Comparison of ENCODE assay signal across 15 cellular contexts in the genomic region with DNA sequence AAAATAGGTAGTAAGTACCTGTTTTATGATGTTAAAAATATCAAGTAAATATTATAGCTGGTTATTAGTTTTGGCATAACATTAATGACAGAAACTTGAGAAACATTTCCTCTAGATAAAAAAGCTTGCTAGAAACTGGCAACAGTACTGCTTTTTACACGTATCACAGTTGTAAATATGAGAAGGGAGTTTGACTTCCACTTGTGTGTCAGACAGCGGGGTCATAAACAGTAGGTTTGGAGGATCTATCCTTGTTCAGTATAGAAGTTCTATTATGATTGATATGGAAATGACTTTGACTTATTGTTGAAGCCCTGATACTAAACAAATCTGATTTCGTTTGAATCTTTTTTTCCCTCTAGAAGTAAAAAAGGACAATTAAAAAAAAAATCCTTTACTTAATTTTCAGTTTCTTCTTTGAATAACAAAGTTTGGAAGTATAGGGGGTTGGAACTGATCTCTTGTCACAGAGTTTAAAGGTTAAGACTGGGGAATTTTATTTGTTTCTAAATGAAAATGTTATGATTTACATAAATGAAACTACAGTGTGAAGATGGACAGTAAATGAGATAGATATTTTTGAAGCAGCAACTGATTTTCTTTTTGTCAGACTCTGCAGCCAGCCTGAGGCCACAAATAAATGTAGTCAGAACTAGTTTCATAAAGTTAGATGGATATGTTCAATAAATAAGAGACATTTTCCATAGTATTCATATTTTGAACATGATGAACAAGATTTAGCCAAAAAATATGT. TPM values are rescaled to one million over a fixed set of nuclear protein-coding genes. Genes with fewer than 3 reads are reported as not detected.
DNase-seq lines count a peak whose midpoint lies in the region; ATAC-seq and TF ChIP-seq lines count a peak whose summit lies in the region.
"Had no signal": no experiment of that assay in that cellular context is flagged by ENCODE, and none has a peak within 500 bp of the region (broad histone marks: within the 10 kb centered on the region; RNA-seq: fewer than 3 reads in every experiment).

No MANE protein-coding gene starts in this region.

- peaks cover 7% of the 10 kb centered on the region for H3K36me3 Mint-ChIP-seq in activated T-helper 17 cell treated with anti-CD3 and anti-CD28 coated beads, Interleukin-2, amount 50 U/mL, for 72 hours (ENCODE audit: low read depth)
- no peaks in the 10 kb centered on the region for H3K36me3 Mint-ChIP-seq in mesothelial cell of epicardium

- no peak overlapping the region for H2AFZ ChIP-seq in ACC112 (ENCODE audit: low read length, unreplicated experiment)

- H3K9me3 ChIP-seq in tibial artery, result no peaks in the 10 kb centered on the region

- peak overlapping the region; percentile 83 for H3K27ac Mint-ChIP-seq in activated T-helper 17 cell treated with anti-CD3 and anti-CD28 coated beads, Interleukin-2, amount 50 U/mL, for 72 hours
- H3K27ac Mint-ChIP-seq in mesothelial cell of epicardium, result peak overlapping the region; percentile 12
- H3K27ac Mint-ChIP-seq: dendritic cell treated with granulocyte-macrophage colony-stimulating factor and Interleukin-4, amounts not matched to agents 40 ng/mL and 50 ng/mL, for 4 days had no signal

- H3K4me3 Mint-ChIP-seq in activated T-helper 17 cell treated with anti-CD3 and anti-CD28 coated beads, Interleukin-2, amount 50 U/mL, for 72 hours, result peak overlapping the region; percentile 70
- H3K4me3 Mint-ChIP-seq in mesothelial cell of epicardium, result no peak overlapping the region
- H3K4me3 Mint-ChIP-seq: dendritic cell treated with granulocyte-macrophage colony-stimulating factor and Interleukin-4, amounts not matched to agents 40 ng/mL and 50 ng/mL, for 4 days had no signal

- H3K4me1 ChIP-seq in ACC112 (ENCODE audit: control insufficient read depth, insufficient read depth, low read length, unreplicated experiment) (peaks cover 28% of the 10 kb centered on the region), tibial artery (peaks cover 0 to 49% (median 10%) of the 10 kb centered on the region in 4 donors)

- no peaks in the 10 kb centered on the region for H3K27me3 Mint-ChIP-seq in activated T-helper 17 cell treated with anti-CD3 and anti-CD28 coated beads, Interleukin-2, amount 50 U/mL, for 72 hours
- H3K27me3 Mint-ChIP-seq in mesothelial cell of epicardium (ENCODE audit: low read depth), result no peaks in the 10 kb centered on the region
- H3K27me3 Mint-ChIP-seq: dendritic cell treated with granulocyte-macrophage colony-stimulating factor and Interleukin-4, amounts not matched to agents 40 ng/mL and 50 ng/mL, for 4 days had no signal

- H3K36me3 ChIP-seq in ACC112 (ENCODE audit: insufficient read depth, low read length) (no peaks in the 10 kb centered on the region), tibial artery (no peaks in the 10 kb centered on the region)

- intact Hi-C loops in tibial artery (cut with DNase I; ENCODE audit: low total_unique reads), result no loop called here

- peak overlapping the region; percentile 45; the same call in 1 of the 2 replicates for H3K4me3 ChIP-seq in ACC112 (ENCODE audit: low read depth, low read length)
- peak overlapping the region; percentile 23 for H3K4me3 ChIP-seq in GM12865 (ENCODE audit: low read depth, low read length)
- H3K4me3 ChIP-seq in tibial artery, result no peak overlapping the region

- peaks cover 52% of the 10 kb centered on the region for H3K4me1 Mint-ChIP-seq in activated T-helper 17 cell treated with anti-CD3 and anti-CD28 coated beads, Interleukin-2, amount 50 U/mL, for 72 hours
- peaks cover 9% of the 10 kb centered on the region for H3K4me1 Mint-ChIP-seq in mesothelial cell of epicardium

- no peaks in the 10 kb centered on the region for H3K27me3 ChIP-seq in ACC112 (ENCODE audit: insufficient read depth, low read length)
- H3K27me3 ChIP-seq in tibial artery, result no peaks in the 10 kb centered on the region

- no peaks in the 10 kb centered on the region for H3K9me3 Mint-ChIP-seq in activated T-helper 17 cell treated with anti-CD3 and anti-CD28 coated beads, Interleukin-2, amount 50 U/mL, for 72 hours
- H3K9me3 Mint-ChIP-seq in mesothelial cell of epicardium, result no peaks in the 10 kb centered on the region
- H3K9me3 Mint-ChIP-seq: dendritic cell treated with granulocyte-macrophage colony-stimulating factor and Interleukin-4, amounts not matched to agents 40 ng/mL and 50 ng/mL, for 4 days had no signal

- TF ChIP-seq CTCF in GM12865 (IDR thresholded peaks at IDR 0.05; ENCODE audit: insufficient read depth, low read depth, low read length, missing control alignments), result no peak
- no peak for TF ChIP-seq CTCF in mesothelial cell of epicardium (IDR thresholded peaks at IDR 0.05; ENCODE audit: unreplicated experiment)
- TF ChIP-seq CTCF in tibial artery (IDR thresholded peaks at IDR 0.05), result no peak

- H3K27ac ChIP-seq in ACC112 (ENCODE audit: low read depth, low read length) (0 out of 2 replicates have a peak overlapping the region, but pooled peaks have one; percentile 2), tibial artery (no peak overlapping the region)
- H3K27ac ChIP-seq: C4-2B had no signal

- H3K79me2 ChIP-seq in ACC112 (ENCODE audit: control insufficient read depth, insufficient read depth, low read length, unreplicated experiment), result peaks cover 92% of the 10 kb centered on the region

- peak; percentile 58 for ATAC-seq in activated T-helper 17 cell treated with anti-CD3 and anti-CD28 coated beads, Interleukin-2, amount 50 U/mL, for 72 hours (replicated peaks)
- ATAC-seq in GM21619 (IDR thresholded peaks at IDR 0.05; ENCODE audit: unreplicated experiment), result no peak
- ATAC-seq: HCT116 had no signal

- peak; percentile 31 for DNase-seq in GM12865 (ENCODE audit: low read depth)
- no peak for DNase-seq in mesothelial cell of epicardium (ENCODE audit: low spot score in 2 of 2, unreplicated experiment in 2 of 2)
- no peak for DNase-seq in NCI-H510A (lab: John Stamatoyannopoulos, UW)
- DNase-seq in tibial artery, result no peak
- DNase-seq in CD1c-positive myeloid dendritic cell (ENCODE audit: extremely low spot score), result no peak
- DNase-seq: foreskin fibroblast; MV-4-11; RPMI8226; stimulated activated CD4-positive, alpha-beta T cell treated with anti-CD3 and anti-CD28 coated beads, Interleukin-4, amount 100 ng/mL, for 24 hours had no signal

RNA-seq across cellular contexts. Expression of gene WNK1, which starts 50.0 kb away (rescaled TPM):
- 100 to 1,000 TPM; 150 to 252 TPM for total RNA-seq in activated T-helper 17 cell treated with anti-CD3 and anti-CD28 coated beads, Interleukin-2, amount 50 U/mL, for 72 hours
- 131 to 150 TPM (median 146 TPM) in 3 replicates for total RNA-seq in mesothelial cell of epicardium

Comparison
In these comparisons a context has a peak if more than half of its experiments do, and no peak if none do; other contexts are left out.
1. H3K4me3 ChIP-seq: peak in ACC112 (single experiment) and GM12865 (single experiment); none in tibial artery (0 of 2).